24 cellular contexts compared by ENCODE assay signal in the genomic region with DNA sequence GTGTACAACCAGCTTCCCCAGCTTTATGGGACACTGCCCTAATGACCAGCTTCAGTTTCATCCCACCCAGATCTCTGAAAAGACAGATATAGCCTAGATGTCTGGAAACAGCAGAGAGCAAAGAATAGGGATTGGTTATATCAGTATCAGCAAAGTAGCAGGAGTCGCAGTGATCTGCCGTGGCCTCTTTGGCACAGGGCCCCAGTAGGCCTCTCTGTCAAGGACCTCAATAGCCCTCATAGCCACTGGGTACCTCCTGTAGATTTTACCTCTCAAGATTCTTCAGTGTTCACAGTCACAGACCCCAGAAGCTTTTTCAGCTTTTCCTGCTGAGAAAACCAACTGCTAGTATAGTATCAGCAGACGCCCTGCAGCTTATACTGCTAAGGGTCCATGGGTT.
"Had no signal": no experiment of that assay in that cellular context is flagged by ENCODE, and none has a peak within 500 bp of the region (broad histone marks: within the 10 kb centered on the region; RNA-seq: fewer than 3 reads in every experiment).

No MANE protein-coding gene starts in this region.

- H3K9me3 ChIP-seq: colonic mucosa, esophagus muscularis mucosa, gastroesophageal sphincter, lower lobe of right lung, mucosa of descending colon had no signal

- ATAC-seq: effector memory CD8-positive, alpha-beta T cell; foreskin keratinocyte; gastroesophageal sphincter; left colon; left lobe of liver; left ventricle myocardium superior; lower lobe of right lung; mucosa of descending colon had no signal

- H3K4me1 ChIP-seq: colonic mucosa, esophagus muscularis mucosa, foreskin keratinocyte, gastroesophageal sphincter, heart left ventricle, lower lobe of right lung had no signal

- H3K4me2 ChIP-seq: hepatocyte had no signal

- H3K27me3 ChIP-seq: colonic mucosa, esophagus muscularis mucosa, foreskin keratinocyte, gastroesophageal sphincter, hepatocyte had no signal

- H2AFZ ChIP-seq: hepatocyte had no signal

- DNase-seq: colonic mucosa; cortex of kidney; effector CD8-positive, alpha-beta T cell; effector memory CD8-positive, alpha-beta T cell; endodermal cell; foreskin keratinocyte; heart left ventricle; hypothalamus; immature natural killer cell; islet precursor cell; kidney; kidney glomerular epithelial cell; left colon; left ventricle myocardium superior; lower lobe of right lung; mesenchymal stem cell; mucosa of descending colon; naive B cell had no signal

- H3K36me3 ChIP-seq: colonic mucosa, lower lobe of right lung had no signal

- H3K27ac ChIP-seq: colonic mucosa, esophagus muscularis mucosa, foreskin keratinocyte, gastroesophageal sphincter, heart left ventricle, hepatocyte, lower lobe of right lung had no signal

- H3K79me2 ChIP-seq: hepatocyte had no signal

- FAIRE-seq: endometrium, frontal cortex had no signal

- H3K4me3 ChIP-seq: colonic mucosa, esophagus muscularis mucosa, gastroesophageal sphincter, heart left ventricle, hepatocyte, lower lobe of right lung, mucosa of descending colon had no signal
